ENCODE assay signal across 22 cellular contexts in genomic region chr3:43034911-43035310, GRCh38. TPM values are rescaled to one million over a fixed set of nuclear protein-coding genes. Genes with fewer than 3 reads are reported as not detected.
"Had no signal": no experiment of that assay in that cellular context is flagged by ENCODE, and none has a peak within 500 bp of the region (broad histone marks: within the 10 kb centered on the region; RNA-seq: fewer than 3 reads in every experiment).

No MANE protein-coding gene starts in this region.

- H3K4me3 Mint-ChIP-seq: memory B cell; nephron; stimulated activated naive B cell treated with anti-CD40 and anti-IgM and Interleukin-4, amounts not matched to agents 10 μg/mL and 1 μg/mL and 100 μg/mL, for 72 hours; stimulated activated naive CD8-positive, alpha-beta T cell treated with anti-CD3 and anti-CD28 coated beads, Interleukin-15, amount 100 ng/mL, for 72 hours had no signal

- H3K36me3 ChIP-seq: heart right ventricle, left ventricle myocardium inferior, lower lobe of right lung, transverse colon had no signal

- H3K4me3 ChIP-seq: heart right ventricle, left ventricle myocardium inferior, lower lobe of right lung, psoas muscle, skin epidermis, testis, transverse colon had no signal

- H3K27ac Mint-ChIP-seq: memory B cell; nephron; stimulated activated naive B cell treated with anti-CD40 and anti-IgM and Interleukin-4, amounts not matched to agents 10 μg/mL and 1 μg/mL and 100 μg/mL, for 72 hours; stimulated activated naive CD8-positive, alpha-beta T cell treated with anti-CD3 and anti-CD28 coated beads, Interleukin-15, amount 100 ng/mL, for 72 hours had no signal

- H3K9me3 ChIP-seq: heart right ventricle, left ventricle myocardium inferior, lower lobe of right lung, psoas muscle, testis, transverse colon had no signal

- H3K4me1 ChIP-seq: left ventricle myocardium inferior, psoas muscle, testis had no signal

- H3K36me3 Mint-ChIP-seq: memory B cell; stimulated activated naive B cell treated with anti-CD40 and anti-IgM and Interleukin-4, amounts not matched to agents 10 μg/mL and 1 μg/mL and 100 μg/mL, for 72 hours had no signal

- DNase-seq: cerebellar nuclear complex; dermis blood vessel endothelial cell; effector CD4-positive, alpha-beta T cell; heart right ventricle; hypothalamus; left ventricle myocardium inferior; lower lobe of right lung; midbrain; psoas muscle; retina; stimulated activated CD4-positive, alpha-beta T cell treated with anti-CD3 and anti-CD28 coated beads, Interleukin-2, amount 100 ng/mL, for 24 hours; stimulated activated CD4-positive, alpha-beta T cell treated with anti-CD3 and anti-CD28 coated beads, Interleukin-4, amount 100 ng/mL, for 4 hours; stimulated activated naive B cell treated with anti-CD40 and anti-IgM and Interleukin-4, amounts not matched to agents 10 μg/mL and 1 μg/mL and 100 μg/mL, for 72 hours; stimulated activated naive CD8-positive, alpha-beta T cell treated with anti-CD3 and anti-CD28 coated beads, Interleukin-15, amount 100 ng/mL, for 72 hours; testis; transverse colon had no signal

- H3K27ac ChIP-seq: heart right ventricle, left ventricle myocardium inferior, lower lobe of right lung, psoas muscle, skin epidermis, testis, transverse colon had no signal

- H3K27me3 Mint-ChIP-seq: stimulated activated naive CD8-positive, alpha-beta T cell treated with anti-CD3 and anti-CD28 coated beads, Interleukin-15, amount 100 ng/mL, for 72 hours had no signal

- H3K27me3 ChIP-seq: testis, transverse colon had no signal

- H3K9me3 Mint-ChIP-seq: memory B cell; nephron; stimulated activated naive B cell treated with anti-CD40 and anti-IgM and Interleukin-4, amounts not matched to agents 10 μg/mL and 1 μg/mL and 100 μg/mL, for 72 hours; stimulated activated naive CD8-positive, alpha-beta T cell treated with anti-CD3 and anti-CD28 coated beads, Interleukin-15, amount 100 ng/mL, for 72 hours had no signal

- FAIRE-seq: colon, frontal cortex, keratinocyte had no signal

RNA-seq across cellular contexts. Expression of gene GASK1A, which starts 55.8 kb away (rescaled TPM):
- total RNA-seq: dermis blood vessel endothelial cell had no signal
